Comparison of ENCODE assay signal across 1 cellular context in the genomic region with DNA sequence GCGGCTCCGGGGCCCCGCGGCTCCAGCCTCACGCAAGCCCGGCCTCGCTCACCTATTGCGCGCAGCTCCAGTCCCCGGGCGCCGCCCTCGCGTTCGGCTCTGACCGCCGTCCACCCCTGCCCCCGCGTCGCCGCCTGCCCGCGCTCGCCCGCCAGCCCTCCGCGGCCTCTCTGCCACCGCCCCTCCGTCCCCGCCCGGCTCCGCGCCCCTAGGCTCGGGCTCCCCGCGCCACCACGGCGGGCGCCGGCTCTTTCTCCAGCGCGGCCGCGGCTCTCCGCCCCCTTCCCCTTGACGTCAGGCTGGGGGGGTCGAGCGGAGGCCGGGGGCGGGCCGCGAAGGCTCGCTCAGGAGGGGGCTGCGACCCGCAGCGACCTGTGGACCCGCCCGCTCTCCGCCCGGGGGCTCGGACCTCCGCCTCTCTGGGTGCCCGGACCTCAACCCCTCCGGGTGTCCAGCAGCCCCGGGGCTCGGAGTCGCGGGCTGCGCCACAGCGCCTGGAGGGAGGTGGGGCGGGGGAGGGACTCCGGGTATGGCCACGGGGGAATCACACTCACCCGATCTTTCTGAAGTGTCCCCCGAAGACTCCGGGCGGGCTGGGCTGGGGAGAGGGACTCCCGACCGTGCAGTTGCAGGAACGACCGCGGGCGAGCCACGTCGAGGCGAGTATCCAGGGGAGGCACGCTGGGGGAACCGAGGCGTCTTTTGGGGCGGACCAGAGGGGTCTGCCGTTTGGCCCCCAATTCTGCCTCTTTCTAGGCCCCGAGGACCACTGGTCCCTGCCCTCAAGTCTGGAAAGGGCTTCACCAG.
A peak's percentile ranks its signal among the peaks of the same experiment; 100 is the strongest.
TF ChIP-seq lines count a peak whose summit lies in the region.

A gene with protein sequence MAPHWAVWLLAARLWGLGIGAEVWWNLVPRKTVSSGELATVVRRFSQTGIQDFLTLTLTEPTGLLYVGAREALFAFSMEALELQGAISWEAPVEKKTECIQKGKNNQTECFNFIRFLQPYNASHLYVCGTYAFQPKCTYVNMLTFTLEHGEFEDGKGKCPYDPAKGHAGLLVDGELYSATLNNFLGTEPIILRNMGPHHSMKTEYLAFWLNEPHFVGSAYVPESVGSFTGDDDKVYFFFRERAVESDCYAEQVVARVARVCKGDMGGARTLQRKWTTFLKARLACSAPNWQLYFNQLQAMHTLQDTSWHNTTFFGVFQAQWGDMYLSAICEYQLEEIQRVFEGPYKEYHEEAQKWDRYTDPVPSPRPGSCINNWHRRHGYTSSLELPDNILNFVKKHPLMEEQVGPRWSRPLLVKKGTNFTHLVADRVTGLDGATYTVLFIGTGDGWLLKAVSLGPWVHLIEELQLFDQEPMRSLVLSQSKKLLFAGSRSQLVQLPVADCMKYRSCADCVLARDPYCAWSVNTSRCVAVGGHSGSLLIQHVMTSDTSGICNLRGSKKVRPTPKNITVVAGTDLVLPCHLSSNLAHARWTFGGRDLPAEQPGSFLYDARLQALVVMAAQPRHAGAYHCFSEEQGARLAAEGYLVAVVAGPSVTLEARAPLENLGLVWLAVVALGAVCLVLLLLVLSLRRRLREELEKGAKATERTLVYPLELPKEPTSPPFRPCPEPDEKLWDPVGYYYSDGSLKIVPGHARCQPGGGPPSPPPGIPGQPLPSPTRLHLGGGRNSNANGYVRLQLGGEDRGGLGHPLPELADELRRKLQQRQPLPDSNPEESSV (minus strand): TSS at position 257 of the 807 bp plus-strand sequence. CDS start 2,194 bp downstream, outside the sequence.

TF ChIP-seq in HepG2, 621 proteins besides CTCF, POLR2A, EP300 and RAD21 (continued from another document and continues in another):
- TF ChIP-seq ZMYM3 (CRISPR knock-in tag; IDR thresholded peaks at IDR 0.05), result no peak
- TF ChIP-seq REL (CRISPR knock-in tag; conservative IDR thresholded peaks at IDR 0.05), result no peak
- TF ChIP-seq SMAD1 (CRISPR knock-in tag; IDR thresholded peaks at IDR 0.05; ENCODE audit: borderline replicate concordance, low read depth), result no peak
- 0 out of 2 replicates have a peak, but pooled peaks have one; percentile 31 for TF ChIP-seq MEIS2 (CRISPR knock-in tag; IDR thresholded peaks at IDR 0.05)
- TF ChIP-seq, protein P1, sequence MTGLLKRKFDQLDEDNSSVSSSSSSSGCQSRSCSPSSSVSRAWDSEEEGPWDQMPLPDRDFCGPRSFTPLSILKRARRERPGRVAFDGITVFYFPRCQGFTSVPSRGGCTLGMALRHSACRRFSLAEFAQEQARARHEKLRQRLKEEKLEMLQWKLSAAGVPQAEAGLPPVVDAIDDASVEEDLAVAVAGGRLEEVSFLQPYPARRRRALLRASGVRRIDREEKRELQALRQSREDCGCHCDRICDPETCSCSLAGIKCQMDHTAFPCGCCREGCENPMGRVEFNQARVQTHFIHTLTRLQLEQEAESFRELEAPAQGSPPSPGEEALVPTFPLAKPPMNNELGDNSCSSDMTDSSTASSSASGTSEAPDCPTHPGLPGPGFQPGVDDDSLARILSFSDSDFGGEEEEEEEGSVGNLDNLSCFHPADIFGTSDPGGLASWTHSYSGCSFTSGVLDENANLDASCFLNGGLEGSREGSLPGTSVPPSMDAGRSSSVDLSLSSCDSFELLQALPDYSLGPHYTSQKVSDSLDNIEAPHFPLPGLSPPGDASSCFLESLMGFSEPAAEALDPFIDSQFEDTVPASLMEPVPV (CRISPR knock-in tag; IDR thresholded peaks at IDR 0.05), result no peak
- no peak for TF ChIP-seq RBM39 (IDR thresholded peaks at IDR 0.05; ENCODE audit: low read depth, low read length, poor library complexity, severe bottlenecking)
- no peak for TF ChIP-seq SCMH1 (CRISPR knock-in tag; IDR thresholded peaks at IDR 0.05; ENCODE audit: borderline replicate concordance)
- TF ChIP-seq THYN1 (CRISPR knock-in tag; IDR thresholded peaks at IDR 0.05; ENCODE audit: borderline replicate concordance, low read depth), result no peak
- no peak for TF ChIP-seq NKX3-1 (CRISPR knock-in tag; IDR thresholded peaks at IDR 0.05)
- TF ChIP-seq, protein P2, sequence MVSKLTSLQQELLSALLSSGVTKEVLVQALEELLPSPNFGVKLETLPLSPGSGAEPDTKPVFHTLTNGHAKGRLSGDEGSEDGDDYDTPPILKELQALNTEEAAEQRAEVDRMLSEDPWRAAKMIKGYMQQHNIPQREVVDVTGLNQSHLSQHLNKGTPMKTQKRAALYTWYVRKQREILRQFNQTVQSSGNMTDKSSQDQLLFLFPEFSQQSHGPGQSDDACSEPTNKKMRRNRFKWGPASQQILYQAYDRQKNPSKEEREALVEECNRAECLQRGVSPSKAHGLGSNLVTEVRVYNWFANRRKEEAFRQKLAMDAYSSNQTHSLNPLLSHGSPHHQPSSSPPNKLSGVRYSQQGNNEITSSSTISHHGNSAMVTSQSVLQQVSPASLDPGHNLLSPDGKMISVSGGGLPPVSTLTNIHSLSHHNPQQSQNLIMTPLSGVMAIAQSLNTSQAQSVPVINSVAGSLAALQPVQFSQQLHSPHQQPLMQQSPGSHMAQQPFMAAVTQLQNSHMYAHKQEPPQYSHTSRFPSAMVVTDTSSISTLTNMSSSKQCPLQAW (CRISPR knock-in tag; IDR thresholded peaks at IDR 0.05), result 0 out of 2 replicates have a peak, but pooled peaks have one; percentile 22
- TF ChIP-seq MIER3 (CRISPR knock-in tag; IDR thresholded peaks at IDR 0.05; ENCODE audit: borderline replicate concordance), result no peak
- no peak; the same call in 1 of the 2 replicates for TF ChIP-seq ZNF678 (CRISPR knock-in tag; IDR thresholded peaks at IDR 0.05)
- no peak for TF ChIP-seq ELF1 (CRISPR knock-in tag; IDR thresholded peaks at IDR 0.05)
- TF ChIP-seq POLR2AphosphoS5 (IDR thresholded peaks at IDR 0.05; ENCODE audit: low read depth, low read length), result no peak; the same call in none of the 2 replicates
- TF ChIP-seq ZNF572 (CRISPR knock-in tag; IDR thresholded peaks at IDR 0.05), result 0 out of 2 replicates have a peak, but pooled peaks have one; percentile 10
- no peak for TF ChIP-seq ZNF431 (CRISPR knock-in tag; IDR thresholded peaks at IDR 0.05; ENCODE audit: borderline replicate concordance, low read depth)
- no peak for TF ChIP-seq SP2 (CRISPR knock-in tag; IDR thresholded peaks at IDR 0.05)
- TF ChIP-seq ZNF598 (CRISPR knock-in tag; IDR thresholded peaks at IDR 0.05; ENCODE audit: borderline replicate concordance), result 0 out of 2 replicates have a peak, but pooled peaks have one; percentile 36
- TF ChIP-seq, protein P3, sequence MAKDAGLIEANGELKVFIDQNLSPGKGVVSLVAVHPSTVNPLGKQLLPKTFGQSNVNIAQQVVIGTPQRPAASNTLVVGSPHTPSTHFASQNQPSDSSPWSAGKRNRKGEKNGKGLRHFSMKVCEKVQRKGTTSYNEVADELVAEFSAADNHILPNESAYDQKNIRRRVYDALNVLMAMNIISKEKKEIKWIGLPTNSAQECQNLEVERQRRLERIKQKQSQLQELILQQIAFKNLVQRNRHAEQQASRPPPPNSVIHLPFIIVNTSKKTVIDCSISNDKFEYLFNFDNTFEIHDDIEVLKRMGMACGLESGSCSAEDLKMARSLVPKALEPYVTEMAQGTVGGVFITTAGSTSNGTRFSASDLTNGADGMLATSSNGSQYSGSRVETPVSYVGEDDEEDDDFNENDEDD (CRISPR knock-in tag; IDR thresholded peaks at IDR 0.05; ENCODE audit: borderline replicate concordance), result peak; percentile 31; the same call in 1 of the 2 replicates
- TF ChIP-seq MEIS1 (CRISPR knock-in tag; IDR thresholded peaks at IDR 0.05; ENCODE audit: borderline replicate concordance), result no peak
- TF ChIP-seq SP4 (CRISPR knock-in tag; IDR thresholded peaks at IDR 0.05), result peak; percentile 57; the same call in 1 of the 2 replicates
- TF ChIP-seq ATF7 (IDR thresholded peaks at IDR 0.05), result no peak
- TF ChIP-seq ATF7 (CRISPR knock-in tag; IDR thresholded peaks at IDR 0.05), result no peak
- no peak for TF ChIP-seq KLF13 (CRISPR knock-in tag; IDR thresholded peaks at IDR 0.05)
- no peak for TF ChIP-seq STAT5B (CRISPR knock-in tag; IDR thresholded peaks at IDR 0.05)
- TF ChIP-seq, protein P4, sequence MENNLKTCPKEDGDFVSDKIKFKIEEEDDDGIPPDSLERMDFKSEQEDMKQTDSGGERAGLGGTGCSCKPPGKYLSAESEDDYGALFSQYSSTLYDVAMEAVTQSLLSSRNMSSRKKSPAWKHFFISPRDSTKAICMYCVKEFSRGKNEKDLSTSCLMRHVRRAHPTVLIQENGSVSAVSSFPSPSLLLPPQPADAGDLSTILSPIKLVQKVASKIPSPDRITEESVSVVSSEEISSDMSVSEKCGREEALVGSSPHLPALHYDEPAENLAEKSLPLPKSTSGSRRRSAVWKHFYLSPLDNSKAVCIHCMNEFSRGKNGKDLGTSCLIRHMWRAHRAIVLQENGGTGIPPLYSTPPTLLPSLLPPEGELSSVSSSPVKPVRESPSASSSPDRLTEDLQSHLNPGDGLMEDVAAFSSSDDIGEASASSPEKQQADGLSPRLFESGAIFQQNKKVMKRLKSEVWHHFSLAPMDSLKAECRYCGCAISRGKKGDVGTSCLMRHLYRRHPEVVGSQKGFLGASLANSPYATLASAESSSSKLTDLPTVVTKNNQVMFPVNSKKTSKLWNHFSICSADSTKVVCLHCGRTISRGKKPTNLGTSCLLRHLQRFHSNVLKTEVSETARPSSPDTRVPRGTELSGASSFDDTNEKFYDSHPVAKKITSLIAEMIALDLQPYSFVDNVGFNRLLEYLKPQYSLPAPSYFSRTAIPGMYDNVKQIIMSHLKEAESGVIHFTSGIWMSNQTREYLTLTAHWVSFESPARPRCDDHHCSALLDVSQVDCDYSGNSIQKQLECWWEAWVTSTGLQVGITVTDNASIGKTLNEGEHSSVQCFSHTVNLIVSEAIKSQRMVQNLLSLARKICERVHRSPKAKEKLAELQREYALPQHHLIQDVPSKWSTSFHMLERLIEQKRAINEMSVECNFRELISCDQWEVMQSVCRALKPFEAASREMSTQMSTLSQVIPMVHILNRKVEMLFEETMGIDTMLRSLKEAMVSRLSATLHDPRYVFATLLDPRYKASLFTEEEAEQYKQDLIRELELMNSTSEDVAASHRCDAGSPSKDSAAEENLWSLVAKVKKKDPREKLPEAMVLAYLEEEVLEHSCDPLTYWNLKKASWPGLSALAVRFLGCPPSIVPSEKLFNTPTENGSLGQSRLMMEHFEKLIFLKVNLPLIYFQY (CRISPR knock-in tag; IDR thresholded peaks at IDR 0.05; ENCODE audit: borderline replicate concordance), result peak; percentile 53
- no peak for TF ChIP-seq ZNF496 (CRISPR knock-in tag; IDR thresholded peaks at IDR 0.05; ENCODE audit: insufficient replicate concordance)
- TF ChIP-seq U2AF1 (optimal IDR thresholded peaks at IDR 0.05; ENCODE audit: low read depth, low read length), result no peak
- no peak for TF ChIP-seq BATF2 (CRISPR knock-in tag; IDR thresholded peaks at IDR 0.05)
- no peak for TF ChIP-seq ZNF451 (CRISPR knock-in tag; IDR thresholded peaks at IDR 0.05)
- TF ChIP-seq, protein P5, sequence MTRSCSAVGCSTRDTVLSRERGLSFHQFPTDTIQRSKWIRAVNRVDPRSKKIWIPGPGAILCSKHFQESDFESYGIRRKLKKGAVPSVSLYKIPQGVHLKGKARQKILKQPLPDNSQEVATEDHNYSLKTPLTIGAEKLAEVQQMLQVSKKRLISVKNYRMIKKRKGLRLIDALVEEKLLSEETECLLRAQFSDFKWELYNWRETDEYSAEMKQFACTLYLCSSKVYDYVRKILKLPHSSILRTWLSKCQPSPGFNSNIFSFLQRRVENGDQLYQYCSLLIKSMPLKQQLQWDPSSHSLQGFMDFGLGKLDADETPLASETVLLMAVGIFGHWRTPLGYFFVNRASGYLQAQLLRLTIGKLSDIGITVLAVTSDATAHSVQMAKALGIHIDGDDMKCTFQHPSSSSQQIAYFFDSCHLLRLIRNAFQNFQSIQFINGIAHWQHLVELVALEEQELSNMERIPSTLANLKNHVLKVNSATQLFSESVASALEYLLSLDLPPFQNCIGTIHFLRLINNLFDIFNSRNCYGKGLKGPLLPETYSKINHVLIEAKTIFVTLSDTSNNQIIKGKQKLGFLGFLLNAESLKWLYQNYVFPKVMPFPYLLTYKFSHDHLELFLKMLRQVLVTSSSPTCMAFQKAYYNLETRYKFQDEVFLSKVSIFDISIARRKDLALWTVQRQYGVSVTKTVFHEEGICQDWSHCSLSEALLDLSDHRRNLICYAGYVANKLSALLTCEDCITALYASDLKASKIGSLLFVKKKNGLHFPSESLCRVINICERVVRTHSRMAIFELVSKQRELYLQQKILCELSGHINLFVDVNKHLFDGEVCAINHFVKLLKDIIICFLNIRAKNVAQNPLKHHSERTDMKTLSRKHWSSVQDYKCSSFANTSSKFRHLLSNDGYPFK (CRISPR knock-in tag; IDR thresholded peaks at IDR 0.05; ENCODE audit: borderline replicate concordance), result no peak
- no peak for TF ChIP-seq TIGD3 (CRISPR knock-in tag; IDR thresholded peaks at IDR 0.05; ENCODE audit: borderline replicate concordance)
- no peak for TF ChIP-seq NFKBIZ (CRISPR knock-in tag; IDR thresholded peaks at IDR 0.05)
- 0 out of 2 replicates have a peak, but pooled peaks have one; percentile 38 for TF ChIP-seq HDAC1 (CRISPR knock-in tag; IDR thresholded peaks at IDR 0.05)
- no peak for TF ChIP-seq ZNF567 (CRISPR knock-in tag; IDR thresholded peaks at IDR 0.05; ENCODE audit: borderline replicate concordance)
- 0 out of 2 replicates have a peak, but pooled peaks have one; percentile 36 for TF ChIP-seq GFI1 (CRISPR knock-in tag; IDR thresholded peaks at IDR 0.05; ENCODE audit: borderline replicate concordance)
- 0 out of 2 replicates have a peak, but pooled peaks have one; percentile 11 for TF ChIP-seq ZSCAN22 (CRISPR knock-in tag; IDR thresholded peaks at IDR 0.05)
- TF ChIP-seq, protein P6, sequence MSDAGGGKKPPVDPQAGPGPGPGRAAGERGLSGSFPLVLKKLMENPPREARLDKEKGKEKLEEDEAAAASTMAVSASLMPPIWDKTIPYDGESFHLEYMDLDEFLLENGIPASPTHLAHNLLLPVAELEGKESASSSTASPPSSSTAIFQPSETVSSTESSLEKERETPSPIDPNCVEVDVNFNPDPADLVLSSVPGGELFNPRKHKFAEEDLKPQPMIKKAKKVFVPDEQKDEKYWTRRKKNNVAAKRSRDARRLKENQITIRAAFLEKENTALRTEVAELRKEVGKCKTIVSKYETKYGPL (CRISPR knock-in tag; IDR thresholded peaks at IDR 0.05), result no peak
- TF ChIP-seq PCBP2 (optimal IDR thresholded peaks at IDR 0.05; ENCODE audit: low read depth, low read length, poor library complexity, severe bottlenecking), result no peak
- TF ChIP-seq CBX5 (CRISPR knock-in tag; IDR thresholded peaks at IDR 0.05; ENCODE audit: borderline replicate concordance), result no peak
- peak; percentile 66; the same call in 1 of the 2 replicates for TF ChIP-seq YEATS4 (CRISPR knock-in tag; IDR thresholded peaks at IDR 0.05; ENCODE audit: borderline replicate concordance)
- TF ChIP-seq SRF (IDR thresholded peaks at IDR 0.05; ENCODE audit: low read depth, low read length), result no peak
- TF ChIP-seq WIZ (CRISPR knock-in tag; IDR thresholded peaks at IDR 0.05), result no peak
- TF ChIP-seq RBM22 (optimal IDR thresholded peaks at IDR 0.05; ENCODE audit: low read length), result no peak
